In genomic region chr12:41943671-41944070, GRCh38 we compare ENCODE assay signal across 18 cellular contexts.
"Had no signal": no experiment of that assay in that cellular context is flagged by ENCODE, and none has a peak within 500 bp of the region (broad histone marks: within the 10 kb centered on the region; RNA-seq: fewer than 3 reads in every experiment).

No MANE protein-coding gene starts in this region.

- H3K9me3 ChIP-seq: colonic mucosa, neutrophil, testis had no signal

- H3K27ac ChIP-seq: colonic mucosa, esophagus squamous epithelium, neutrophil, spleen, testis, transverse colon had no signal

- H3K36me3 ChIP-seq: colonic mucosa, esophagus squamous epithelium, neutrophil, spleen, transverse colon had no signal

- H3K27me3 ChIP-seq: colonic mucosa, esophagus squamous epithelium, neutrophil, testis, transverse colon had no signal

- H3K4me3 ChIP-seq: colonic mucosa, esophagus squamous epithelium, spleen, testis, transverse colon had no signal

- H3K4me1 Mint-ChIP-seq: naive thymus-derived CD8-positive, alpha-beta T cell; stimulated activated memory B cell treated with anti-CD40 and anti-IgM and Interleukin-4, amounts not matched to agents 10 μg/mL and 1 μg/mL and 100 μg/mL, for 72 hours had no signal

- H3K4me3 Mint-ChIP-seq: naive thymus-derived CD8-positive, alpha-beta T cell; stimulated activated memory B cell treated with anti-CD40 and anti-IgM and Interleukin-4, amounts not matched to agents 10 μg/mL and 1 μg/mL and 100 μg/mL, for 72 hours; stimulated activated naive CD8-positive, alpha-beta T cell treated with anti-CD3 and anti-CD28 coated beads, Interleukin-15, Interleukin-2, amounts not matched to agents 100 ng/mL and 50 ng/mL, for 24 hours had no signal

- DNase-seq: cerebellar nuclear complex; colonic mucosa; dermis blood vessel endothelial cell; esophagus squamous epithelium; foreskin fibroblast; mammary epithelial cell; naive thymus-derived CD8-positive, alpha-beta T cell; posterior cingulate gyrus; right cardiac atrium; spleen; stimulated activated CD4-positive, alpha-beta T cell treated with anti-CD3 and anti-CD28 coated beads, Interleukin-15, amount 100 ng/mL, for 24 hours; stimulated activated CD4-positive, alpha-beta T cell treated with anti-CD3 and anti-CD28 coated beads, Interleukin-1b, Interleukin-23, amount 100 ng/mL, for 48 hours; stimulated activated CD4-positive, alpha-beta T cell treated with anti-CD3 and anti-CD28 coated beads, Interleukin-4, amount 100 ng/mL, for 24 hours; testis; transverse colon had no signal

- H3K4me1 ChIP-seq: colonic mucosa, esophagus squamous epithelium, spleen, testis, transverse colon had no signal

- H3K36me3 Mint-ChIP-seq: stimulated activated memory B cell treated with anti-CD40 and anti-IgM and Interleukin-4, amounts not matched to agents 10 μg/mL and 1 μg/mL and 100 μg/mL, for 72 hours had no signal

- H3K27ac Mint-ChIP-seq: naive thymus-derived CD8-positive, alpha-beta T cell; stimulated activated memory B cell treated with anti-CD40 and anti-IgM and Interleukin-4, amounts not matched to agents 10 μg/mL and 1 μg/mL and 100 μg/mL, for 72 hours; stimulated activated naive CD8-positive, alpha-beta T cell treated with anti-CD3 and anti-CD28 coated beads, Interleukin-15, Interleukin-2, amounts not matched to agents 100 ng/mL and 50 ng/mL, for 24 hours had no signal
